Comparison of ENCODE assay signal across 10 cellular contexts in genomic region chr6:35181313-35181932, GRCh38. TPM values are rescaled to one million over a fixed set of nuclear protein-coding genes. Genes with fewer than 3 reads are reported as not detected.
DNase-seq lines count a peak whose midpoint lies in the region; ATAC-seq and TF ChIP-seq lines count a peak whose summit lies in the region.
"Had no signal": no experiment of that assay in that cellular context is flagged by ENCODE, and none has a peak within 500 bp of the region (broad histone marks: within the 10 kb centered on the region; RNA-seq: fewer than 3 reads in every experiment).

No MANE protein-coding gene starts in this region.

- no peak overlapping the region for H3K4me3 Mint-ChIP-seq in activated T-helper 2 cell treated with anti-CD3 and anti-CD28 coated beads, Interferon-gamma antibody, Interleukin-2, Interleukin-4, amounts not matched to agents 10 μg/mL and 5 μg/mL and 100 μg/mL, durations not matched to agents 14 hours and 24 hours and 36 hours (ENCODE audit: low read depth)

- no peaks in the 10 kb centered on the region for H3K36me3 Mint-ChIP-seq in activated T-helper 2 cell treated with anti-CD3 and anti-CD28 coated beads, Interferon-gamma antibody, Interleukin-2, Interleukin-4, amounts not matched to agents 10 μg/mL and 5 μg/mL and 100 μg/mL, durations not matched to agents 14 hours and 24 hours and 36 hours (ENCODE audit: low read depth)

- peak; percentile 66 for ATAC-seq in sciatic nerve
- no peak for ATAC-seq in HG02884 (IDR thresholded peaks at IDR 0.05; ENCODE audit: unreplicated experiment)

- H3K4me1 Mint-ChIP-seq in activated T-helper 2 cell treated with anti-CD3 and anti-CD28 coated beads, Interferon-gamma antibody, Interleukin-2, Interleukin-4, amounts not matched to agents 10 μg/mL and 5 μg/mL and 100 μg/mL, durations not matched to agents 14 hours and 24 hours and 36 hours (ENCODE audit: low read depth) = no peaks in the 10 kb centered on the region

- intact Hi-C loops in sciatic nerve (cut with DNase I) = no loop called here
- intact Hi-C loops in activated T-helper 2 cell treated with anti-CD3 and anti-CD28 coated beads, Interferon-gamma antibody, Interleukin-2, Interleukin-4, amounts not matched to agents 10 μg/mL and 5 μg/mL and 100 μg/mL, durations not matched to agents 14 hours and 24 hours and 36 hours (cut with micrococcal nuclease) = no loop called here

- CTCF ChIA-PET in RWPE1 (lab: Yijun Ruan, JAX) = interaction anchor here (0.6 kb wide), 2 partner anchors 59 to 692 kb away, joined by 3 read pairs; no protein-coding TSS in a partner anchor

- H3K9me3 Mint-ChIP-seq in activated T-helper 2 cell treated with anti-CD3 and anti-CD28 coated beads, Interferon-gamma antibody, Interleukin-2, Interleukin-4, amounts not matched to agents 10 μg/mL and 5 μg/mL and 100 μg/mL, durations not matched to agents 14 hours and 24 hours and 36 hours = no peaks in the 10 kb centered on the region

- no peak for TF ChIP-seq CTCF in RWPE1 (conservative IDR thresholded peaks at IDR 0.05; ENCODE audit: low read depth)
- no peak for TF ChIP-seq CTCF in fibroblast of mammary gland (conservative IDR thresholded peaks at IDR 0.05; ENCODE audit: control insufficient read depth, insufficient read depth, low read depth, low read length)

- DNase-seq in Daoy (ENCODE audit: low read depth) (peak; percentile 79), RWPE1 (ENCODE audit: low spot score) (no peak), fibroblast of mammary gland (ENCODE audit: low read depth) (peak; percentile 85), sciatic nerve (ENCODE audit: low spot score) (peak; percentile 68), NCI-H748 treated with DMSO at 0.1 percent for 48 hours (lab: John Stamatoyannopoulos, UW) (no peak)
- DNase-seq in activated T-helper 2 cell treated with anti-CD3 and anti-CD28 coated beads, Interferon-gamma antibody, Interleukin-2, Interleukin-4, amounts not matched to agents 10 μg/mL and 5 μg/mL and 100 μg/mL, durations not matched to agents 14 hours and 24 hours and 36 hours (ENCODE audit: low spot score) = no peak
- no peak for DNase-seq in activated T-cell treated with anti-CD3 and anti-CD28 coated beads, Interleukin-2, amount 50 U/mL, for 1 hour

- peak overlapping the region; percentile 39; the same call in 1 of the 2 replicates for H3K27ac ChIP-seq in RWPE1
- H3K27ac ChIP-seq: SJCRH30 had no signal

- POLR2A ChIA-PET in RWPE1 (lab: Yijun Ruan, JAX; ENCODE audit: low non-redundant PET) = interaction anchor here (0.6 kb wide), 1 partner anchor 67 kb away, joined by 5 read pairs; no protein-coding TSS in a partner anchor

- no peak overlapping the region for H3K27ac Mint-ChIP-seq in activated T-helper 2 cell treated with anti-CD3 and anti-CD28 coated beads, Interferon-gamma antibody, Interleukin-2, Interleukin-4, amounts not matched to agents 10 μg/mL and 5 μg/mL and 100 μg/mL, durations not matched to agents 14 hours and 24 hours and 36 hours

- no peak overlapping the region for H3K4me3 ChIP-seq in fibroblast of mammary gland (ENCODE audit: control insufficient read depth, low read depth, low read length)
- H3K4me3 ChIP-seq: mucosa of descending colon, SJCRH30 had no signal

- peaks cover 36% of the 10 kb centered on the region for H3K27me3 Mint-ChIP-seq in activated T-helper 2 cell treated with anti-CD3 and anti-CD28 coated beads, Interferon-gamma antibody, Interleukin-2, Interleukin-4, amounts not matched to agents 10 μg/mL and 5 μg/mL and 100 μg/mL, durations not matched to agents 14 hours and 24 hours and 36 hours (ENCODE audit: low read depth)

RNA-seq across cellular contexts. Expression of gene SCUBE3, which starts 32.3 kb away (rescaled TPM):
- total RNA-seq in Daoy (2014; rRNA removed; shearing (Covaris generic)) = 1.1 and 2.0 TPM in 2 replicates
- total RNA-seq in sciatic nerve = 2.9 TPM
- not detected in 2 replicates for total RNA-seq in activated T-helper 2 cell treated with anti-CD3 and anti-CD28 coated beads, Interferon-gamma antibody, Interleukin-2, Interleukin-4, amounts not matched to agents 10 μg/mL and 5 μg/mL and 100 μg/mL, durations not matched to agents 14 hours and 24 hours and 36 hours

RNA-seq across cellular contexts. Expression of gene TCP11, which starts 40.3 kb away (rescaled TPM):
- total RNA-seq in Daoy (2014; rRNA removed; shearing (Covaris generic)) = 0.06 TPM in 1 of 2 replicates, not detected in the other
- total RNA-seq in sciatic nerve = not detected
- total RNA-seq in activated T-helper 2 cell treated with anti-CD3 and anti-CD28 coated beads, Interferon-gamma antibody, Interleukin-2, Interleukin-4, amounts not matched to agents 10 μg/mL and 5 μg/mL and 100 μg/mL, durations not matched to agents 14 hours and 24 hours and 36 hours = not detected in 2 replicates
- total RNA-seq: mucosa of descending colon, SJCRH30 had no signal

Comparison
In these comparisons a context has a peak if more than half of its experiments do, and no peak if none do; other contexts are left out.
1. DNase-seq: peak in Daoy (single experiment), fibroblast of mammary gland (single experiment) and sciatic nerve (single experiment); none in RWPE1 (single experiment), activated T-helper 2 cell treated with anti-CD3 and anti-CD28 coated beads, Interferon-gamma antibody, Interleukin-2, Interleukin-4, amounts not matched to agents 10 μg/mL and 5 μg/mL and 100 μg/mL, durations not matched to agents 14 hours and 24 hours and 36 hours (single experiment), NCI-H748 treated with DMSO at 0.1 percent for 48 hours (single experiment) and activated T-cell treated with anti-CD3 and anti-CD28 coated beads, Interleukin-2, amount 50 U/mL, for 1 hour (single experiment).